In genomic region chr16:660132-660458, GRCh38 we compare ENCODE assay signal across 12 cellular contexts. TPM values are rescaled to one million over a fixed set of nuclear protein-coding genes. Genes with fewer than 3 reads are reported as not detected.
DNase-seq lines count a peak whose midpoint lies in the region; ATAC-seq and TF ChIP-seq lines count a peak whose summit lies in the region.
"Had no signal": no experiment of that assay in that cellular context is flagged by ENCODE, and none has a peak within 500 bp of the region (broad histone marks: within the 10 kb centered on the region; RNA-seq: fewer than 3 reads in every experiment).

No MANE protein-coding gene starts in this region.

- H3K4me1 Mint-ChIP-seq in activated CD8-positive, alpha-beta memory T cell treated with anti-CD3 and anti-CD28 coated beads, Interleukin-2, amount 10 ng/mL, durations not matched to agents 7 days and 5 days = peaks cover 2% of the 10 kb centered on the region
- peaks cover 0 to 9% (median 4%) of the 10 kb centered on the region in 7 donors for H3K4me1 Mint-ChIP-seq in naive thymus-derived CD4-positive, alpha-beta T cell
- H3K4me1 Mint-ChIP-seq: activated naive CD8-positive, alpha-beta T cell treated with anti-CD3 and anti-CD28 coated beads for 36 hours had no signal

- no peak for TF ChIP-seq POLR2A in upper lobe of left lung (IDR thresholded peaks at IDR 0.05)

- H3K9me3 ChIP-seq in ascending aorta (no peaks in the 10 kb centered on the region), upper lobe of left lung (no peaks in the 10 kb centered on the region)
- H3K9me3 ChIP-seq in naive thymus-derived CD4-positive, alpha-beta T cell (ENCODE audit: control insufficient read depth in 2 of 3, low read length in 3 of 3) = no peaks in the 10 kb centered on the region

- no peaks in the 10 kb centered on the region for H3K27me3 Mint-ChIP-seq in activated CD8-positive, alpha-beta memory T cell treated with anti-CD3 and anti-CD28 coated beads, Interleukin-2, amount 10 ng/mL, durations not matched to agents 7 days and 5 days
- no peaks in the 10 kb centered on the region for H3K27me3 Mint-ChIP-seq in naive thymus-derived CD4-positive, alpha-beta T cell
- H3K27me3 Mint-ChIP-seq: activated naive CD8-positive, alpha-beta T cell treated with anti-CD3 and anti-CD28 coated beads for 36 hours had no signal

- TF ChIP-seq CTCF in ascending aorta (IDR thresholded peaks at IDR 0.05) = no peak
- no peak for TF ChIP-seq CTCF in upper lobe of left lung (IDR thresholded peaks at IDR 0.05)

- H3K4me3 ChIP-seq in ascending aorta (peak overlapping the region in 1 of 2 donors; percentile 46), upper lobe of left lung (peak overlapping the region in 1 of 4 donors; percentile 39)
- no peak overlapping the region for H3K4me3 ChIP-seq in naive thymus-derived CD4-positive, alpha-beta T cell (ENCODE audit: low read length)
- H3K4me3 ChIP-seq: SK-N-MC had no signal

- H3K4me1 ChIP-seq in ascending aorta = peaks cover 0 to 5% of the 10 kb centered on the region in 2 donors
- H3K4me1 ChIP-seq in naive thymus-derived CD4-positive, alpha-beta T cell (ENCODE audit: control insufficient read depth in 2 of 2, insufficient read depth in 2 of 2, low read length in 2 of 2) = peaks cover 0 to 7% of the 10 kb centered on the region in 2 donors
- peaks cover 13 to 20% (median 14%) of the 10 kb centered on the region in 4 donors for H3K4me1 ChIP-seq in upper lobe of left lung

- H3K36me3 Mint-ChIP-seq in activated CD8-positive, alpha-beta memory T cell treated with anti-CD3 and anti-CD28 coated beads, Interleukin-2, amount 10 ng/mL, durations not matched to agents 7 days and 5 days = no peaks in the 10 kb centered on the region
- H3K36me3 Mint-ChIP-seq in naive thymus-derived CD4-positive, alpha-beta T cell = no peaks in the 10 kb centered on the region

- no peak overlapping the region for H3K4me3 Mint-ChIP-seq in activated CD8-positive, alpha-beta memory T cell treated with anti-CD3 and anti-CD28 coated beads, Interleukin-2, amount 10 ng/mL, durations not matched to agents 7 days and 5 days
- no peak overlapping the region for H3K4me3 Mint-ChIP-seq in naive thymus-derived CD4-positive, alpha-beta T cell
- H3K4me3 Mint-ChIP-seq: activated naive CD8-positive, alpha-beta T cell treated with anti-CD3 and anti-CD28 coated beads for 36 hours had no signal

- no peak for TF ChIP-seq EP300 in upper lobe of left lung (IDR thresholded peaks at IDR 0.05)

- CTCF ChIA-PET in activated CD8-positive, alpha-beta memory T cell treated with anti-CD3 and anti-CD28 coated beads, Interleukin-2, amount 10 ng/mL, durations not matched to agents 7 days and 5 days (lab: Charles Lee) = interaction anchor here (2.5 kb wide), 1 partner anchor 10 kb away, joined by 11 read pairs; the partner anchor contains the start of gene WDR90
- CTCF ChIA-PET in naive thymus-derived CD4-positive, alpha-beta T cell (lab: Charles Lee) = no interaction called here

- POLR2A ChIA-PET in naive thymus-derived CD4-positive, alpha-beta T cell (lab: Charles Lee) = no interaction called here

- H3K9me3 Mint-ChIP-seq in activated CD8-positive, alpha-beta memory T cell treated with anti-CD3 and anti-CD28 coated beads, Interleukin-2, amount 10 ng/mL, durations not matched to agents 7 days and 5 days (ENCODE audit: low read depth) = no peaks in the 10 kb centered on the region
- no peaks in the 10 kb centered on the region for H3K9me3 Mint-ChIP-seq in naive thymus-derived CD4-positive, alpha-beta T cell
- H3K9me3 Mint-ChIP-seq: activated naive CD8-positive, alpha-beta T cell treated with anti-CD3 and anti-CD28 coated beads for 36 hours had no signal

- 55 to 63% methylated on average over 5 to 6 of the region's 6 CpGs for WGBS in upper lobe of left lung, 2 donors

- H3K27me3 ChIP-seq in ascending aorta (no peaks in the 10 kb centered on the region), upper lobe of left lung (no peaks in the 10 kb centered on the region)
- no peaks in the 10 kb centered on the region for H3K27me3 ChIP-seq in naive thymus-derived CD4-positive, alpha-beta T cell (ENCODE audit: control insufficient read depth in 2 of 2, insufficient read depth in 2 of 2, low read length in 2 of 2)

- intact Hi-C loops in ascending aorta (cut with DNase I) = loop anchor here (2.0 to 10.0 kb wide), 2 partner anchors 23 to 265 kb away; partner anchors contain the start of genes METTL26 and NME4
- intact Hi-C loops in naive thymus-derived CD4-positive, alpha-beta T cell (cut with micrococcal nuclease) = loop anchor here in 1 of 2 donors (2.0 kb wide), 3 partner anchors 19 to 307 kb away; partner anchors contain the start of genes AXIN1 and METTL26

- DNase-seq in activated CD8-positive, alpha-beta memory T cell treated with anti-CD3 and anti-CD28 coated beads, Interleukin-2, amount 50 U/mL, for 48 hours = peak; percentile 53
- DNase-seq in activated CD8-positive, alpha-beta memory T cell treated with anti-CD3 and anti-CD28 coated beads, Interleukin-2, amount 10 ng/mL, durations not matched to agents 7 days and 5 days = no peak
- DNase-seq in ascending aorta (ENCODE audit: low spot score in 2 of 2) = no peak
- DNase-seq in naive thymus-derived CD4-positive, alpha-beta T cell = no peak
- no peak for DNase-seq in upper lobe of left lung
- DNase-seq in NK-92 treated with Interleukin-12 subunit alpha and Interleukin-12 subunit beta, amount 100 ng/mL, for 24 hours (lab: John Stamatoyannopoulos, UW) = no peak
- DNase-seq: activated CD8-positive, alpha-beta memory T cell treated with anti-CD3 and anti-CD28 coated beads, Interleukin-2, amount 50 U/mL, for 4 hours; stimulated activated CD4-positive, alpha-beta T cell treated with anti-CD3 and anti-CD28 coated beads, Interleukin-2, amount 100 ng/mL, for 48 hours had no signal

- H3K36me3 ChIP-seq in ascending aorta (peaks cover 3 to 7% of the 10 kb centered on the region in 2 donors), upper lobe of left lung (peaks cover 0 to 34% (median 11%) of the 10 kb centered on the region in 4 donors)
- H3K36me3 ChIP-seq in naive thymus-derived CD4-positive, alpha-beta T cell (ENCODE audit: control insufficient read depth in 2 of 3, insufficient read depth in 3 of 3, low read length in 3 of 3) = no peaks in the 10 kb centered on the region

- H3K27ac ChIP-seq in ascending aorta (peak overlapping the region; percentile 59 to 78), upper lobe of left lung (peak overlapping the region; percentile 54 to 79 (median 60))
- H3K27ac ChIP-seq in naive thymus-derived CD4-positive, alpha-beta T cell (ENCODE audit: low read depth, low read length) = peak overlapping the region; percentile 3
- H3K27ac ChIP-seq: SK-N-MC had no signal

- H3K27ac Mint-ChIP-seq in activated CD8-positive, alpha-beta memory T cell treated with anti-CD3 and anti-CD28 coated beads, Interleukin-2, amount 10 ng/mL, durations not matched to agents 7 days and 5 days = no peak overlapping the region
- H3K27ac Mint-ChIP-seq in naive thymus-derived CD4-positive, alpha-beta T cell = no peak overlapping the region
- H3K27ac Mint-ChIP-seq: activated naive CD8-positive, alpha-beta T cell treated with anti-CD3 and anti-CD28 coated beads for 36 hours had no signal

- no peak for ATAC-seq in activated CD8-positive, alpha-beta memory T cell treated with anti-CD3 and anti-CD28 coated beads, Interleukin-2, amount 10 ng/mL, durations not matched to agents 7 days and 5 days
- no peak for ATAC-seq in naive thymus-derived CD4-positive, alpha-beta T cell
- ATAC-seq in upper lobe of left lung (ENCODE audit: low FRiP score in 2 of 2) (no peak), HG03457 (IDR thresholded peaks at IDR 0.05; ENCODE audit: unreplicated experiment) (no peak), GM19455 (IDR thresholded peaks at IDR 0.05; ENCODE audit: unreplicated experiment) (no peak)

RNA-seq across cellular contexts. Expression of gene RHOT2, which starts 7.8 kb away (rescaled TPM):
- total RNA-seq in activated CD8-positive, alpha-beta memory T cell treated with anti-CD3 and anti-CD28 coated beads, Interleukin-2, amount 10 ng/mL, durations not matched to agents 7 days and 5 days = 100 to 1,000 TPM; 134 to 168 TPM
- total RNA-seq in ascending aorta (41.8 TPM), upper lobe of left lung (100 to 1,000 TPM in 4 of 6 donors, 10 to 100 TPM in 2; 53.0 to 535 (median 107) TPM)
- 100 to 1,000 TPM; 145 to 232 (median 186) TPM for total RNA-seq in naive thymus-derived CD4-positive, alpha-beta T cell
- 10 to 100 TPM; 32.7 to 56.7 TPM for polyA plus RNA-seq in naive thymus-derived CD4-positive, alpha-beta T cell

RNA-seq across cellular contexts. Expression of gene WDR90, which starts 10.9 kb away (rescaled TPM):
- total RNA-seq in activated CD8-positive, alpha-beta memory T cell treated with anti-CD3 and anti-CD28 coated beads, Interleukin-2, amount 10 ng/mL, durations not matched to agents 7 days and 5 days = 100 to 1,000 TPM in 1 of 2 experiments, 10 to 100 TPM in 1; 74.7 to 108 TPM
- total RNA-seq in ascending aorta (50.0 TPM), upper lobe of left lung (100 to 1,000 TPM in 1 of 6 donors, 10 to 100 TPM in 5; 18.8 to 174 (median 34.1) TPM)
- 10 to 100 TPM; 11.7 to 70.6 (median 13.9) TPM for total RNA-seq in naive thymus-derived CD4-positive, alpha-beta T cell
- polyA plus RNA-seq in naive thymus-derived CD4-positive, alpha-beta T cell = under 1 TPM; 0.56 to 0.63 TPM

RNA-seq across cellular contexts. Expression of gene RHBDL1, which starts 15.4 kb away (rescaled TPM):
- under 1 TPM; 0.37 to 0.79 TPM for total RNA-seq in activated CD8-positive, alpha-beta memory T cell treated with anti-CD3 and anti-CD28 coated beads, Interleukin-2, amount 10 ng/mL, durations not matched to agents 7 days and 5 days
- 1.1 TPM for total RNA-seq in ascending aorta
- 1 to 10 TPM in 4 of 5 experiments, under 1 TPM in 1; 0.65 to 3.1 (median 1.6) TPM for total RNA-seq in naive thymus-derived CD4-positive, alpha-beta T cell
- not detected for polyA plus RNA-seq in naive thymus-derived CD4-positive, alpha-beta T cell
- 1 to 10 TPM in 2 of 6 donors, under 1 TPM in 3, not detected in 1; 0.59 to 2.1 (median 0.76) TPM for total RNA-seq in upper lobe of left lung

RNA-seq across cellular contexts. Expression of gene MCRIP2, which starts 18.5 kb away (rescaled TPM):
- 10 to 100 TPM; 42.5 to 47.3 TPM for total RNA-seq in activated CD8-positive, alpha-beta memory T cell treated with anti-CD3 and anti-CD28 coated beads, Interleukin-2, amount 10 ng/mL, durations not matched to agents 7 days and 5 days
- total RNA-seq in ascending aorta (92.9 TPM), upper lobe of left lung (10 to 100 TPM; 34.9 to 85.7 (median 53.3) TPM)
- 10 to 100 TPM; 21.4 to 33.6 (median 28.8) TPM for total RNA-seq in naive thymus-derived CD4-positive, alpha-beta T cell
- 10 to 100 TPM; 26.8 to 35.8 TPM for polyA plus RNA-seq in naive thymus-derived CD4-positive, alpha-beta T cell

RNA-seq across cellular contexts. Expression of gene STUB1, which starts 20.1 kb away (rescaled TPM):
- 10 to 100 TPM; 84.2 to 87.1 TPM for total RNA-seq in activated CD8-positive, alpha-beta memory T cell treated with anti-CD3 and anti-CD28 coated beads, Interleukin-2, amount 10 ng/mL, durations not matched to agents 7 days and 5 days
- total RNA-seq in ascending aorta (258 TPM), upper lobe of left lung (100 to 1,000 TPM; 101 to 186 (median 118) TPM)
- total RNA-seq in naive thymus-derived CD4-positive, alpha-beta T cell = 100 to 1,000 TPM in 1 of 5 experiments, 10 to 100 TPM in 4; 68.6 to 105 (median 77.4) TPM
- 100 to 1,000 TPM; 132 to 159 TPM for polyA plus RNA-seq in naive thymus-derived CD4-positive, alpha-beta T cell

Comparison
In these comparisons a context has a peak if more than half of its experiments do, and no peak if none do; other contexts are left out.
1. H3K27ac ChIP-seq: peak in every context shown above with its lines; median percentile 68 in ascending aorta; 60 in upper lobe of left lung; 3 in naive thymus-derived CD4-positive, alpha-beta T cell.